Comparison of ENCODE assay signal across 28 cellular contexts in the genomic region with DNA sequence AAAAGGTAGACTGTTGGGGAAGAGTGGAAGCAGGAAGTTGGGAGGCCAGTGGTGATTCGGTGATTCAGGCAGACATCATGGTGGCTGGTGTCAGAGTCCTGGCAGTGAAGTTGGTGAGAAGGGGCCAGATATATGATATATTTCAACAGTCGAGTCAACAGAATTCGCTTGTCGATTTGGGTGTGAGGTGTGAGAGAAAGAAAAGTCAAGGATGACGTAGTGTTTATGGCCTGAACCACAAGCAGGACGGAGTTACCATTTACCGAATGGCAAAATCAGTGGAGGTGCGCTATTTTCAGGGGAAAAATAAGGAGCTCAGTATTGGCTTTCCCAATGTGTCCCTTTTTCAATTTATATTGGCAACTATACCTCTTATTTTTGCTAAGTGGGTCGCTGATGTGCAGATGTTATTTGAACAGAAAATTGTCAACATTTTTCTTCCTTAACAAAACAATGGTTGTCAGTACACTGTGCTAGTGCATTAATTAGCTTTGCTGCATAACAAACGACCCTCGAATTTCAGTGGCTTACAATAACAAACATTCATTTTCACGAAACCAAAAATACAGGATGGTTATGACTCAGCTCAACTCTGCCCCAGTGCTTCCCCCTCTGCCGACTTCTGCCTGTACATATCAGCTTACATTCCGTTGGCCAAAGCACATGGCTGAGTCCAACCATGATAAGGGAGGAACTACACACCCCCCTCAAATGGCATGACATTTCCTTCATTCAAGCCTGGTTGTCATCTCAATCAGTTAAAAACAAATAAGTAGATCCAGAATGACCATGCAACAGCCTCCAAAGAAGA.
DNase-seq lines count a peak whose midpoint lies in the region; ATAC-seq and TF ChIP-seq lines count a peak whose summit lies in the region.
"Had no signal": no experiment of that assay in that cellular context is flagged by ENCODE, and none has a peak within 500 bp of the region (broad histone marks: within the 10 kb centered on the region; RNA-seq: fewer than 3 reads in every experiment).

No MANE protein-coding gene starts in this region.

- no peak overlapping the region for H3K4me3 Mint-ChIP-seq in GM23338
- H3K4me3 Mint-ChIP-seq: activated naive CD8-positive, alpha-beta T cell treated with anti-CD3 and anti-CD28 coated beads, Interleukin-2, amount 50 U/mL, for 24 hours; CD4-positive, alpha-beta T cell; natural killer cell treated with Interleukin-12 subunit alpha and Interleukin-12 subunit beta and Interleukin-15 and Interleukin-18, amount 100 ng/mL, for 72 hours; stimulated activated naive B cell treated with anti-CD40 and anti-IgM and Interleukin-4, amounts not matched to agents 10 μg/mL and 1 μg/mL and 100 μg/mL, for 72 hours had no signal

- no peaks in the 10 kb centered on the region for H3K4me1 Mint-ChIP-seq in GM23338
- H3K4me1 Mint-ChIP-seq: activated naive CD8-positive, alpha-beta T cell treated with anti-CD3 and anti-CD28 coated beads, Interleukin-2, amount 50 U/mL, for 24 hours; stimulated activated naive B cell treated with anti-CD40 and anti-IgM and Interleukin-4, amounts not matched to agents 10 μg/mL and 1 μg/mL and 100 μg/mL, for 72 hours had no signal

- H3K4me1 ChIP-seq in mesenchymal stem cell (ENCODE audit: control insufficient read depth, insufficient read depth, low read depth, low read length) (no peaks in the 10 kb centered on the region), esophagus squamous epithelium (no peaks in the 10 kb centered on the region), GM23338 (ENCODE audit: insufficient read depth) (no peaks in the 10 kb centered on the region)
- H3K4me1 ChIP-seq: breast epithelium, gastroesophageal sphincter, suprapubic skin, uterus had no signal

- H3K4me2 ChIP-seq in mesenchymal stem cell (ENCODE audit: low read length, poor library complexity, severe bottlenecking) (no peak overlapping the region), GM23338 (no peak overlapping the region)

- H3K18ac ChIP-seq in mesenchymal stem cell (ENCODE audit: low read depth in 1 of 2, low read length in 2 of 2): no peak overlapping the region

- H3K79me2 ChIP-seq in GM23338 (replicated peaks; ENCODE audit: insufficient read depth): no peaks in the 10 kb centered on the region

- ATAC-seq in GM23338: no peak
- ATAC-seq: activated naive CD8-positive, alpha-beta T cell treated with anti-CD3 and anti-CD28 coated beads, Interleukin-2, amount 50 U/mL, for 24 hours; esophagus mucosa; gastroesophageal sphincter; natural killer cell treated with Interleukin-12 subunit alpha and Interleukin-12 subunit beta and Interleukin-15 and Interleukin-18, amount 100 ng/mL, for 72 hours; stimulated activated naive B cell treated with anti-CD40 and anti-IgM and Interleukin-4, amounts not matched to agents 10 μg/mL and 1 μg/mL and 100 μg/mL, for 72 hours had no signal

- H2BK15ac ChIP-seq in mesenchymal stem cell (ENCODE audit: low read depth, poor library complexity, severe bottlenecking): no peak overlapping the region

- no peaks in the 10 kb centered on the region for H3K36me3 Mint-ChIP-seq in GM23338 (ENCODE audit: low read depth)
- H3K36me3 Mint-ChIP-seq: natural killer cell treated with Interleukin-12 subunit alpha and Interleukin-12 subunit beta and Interleukin-15 and Interleukin-18, amount 100 ng/mL, for 72 hours; stimulated activated naive B cell treated with anti-CD40 and anti-IgM and Interleukin-4, amounts not matched to agents 10 μg/mL and 1 μg/mL and 100 μg/mL, for 72 hours had no signal

- H3K9me3 ChIP-seq in mesenchymal stem cell (ENCODE audit: control insufficient read depth, low read length) (no peaks in the 10 kb centered on the region), esophagus squamous epithelium (no peaks in the 10 kb centered on the region)
- H3K9me3 ChIP-seq: breast epithelium, gastroesophageal sphincter, suprapubic skin, uterus had no signal

- H3K36me3 ChIP-seq in mesenchymal stem cell (ENCODE audit: control insufficient read depth in 1 of 2, insufficient read depth in 2 of 2, low read depth in 1 of 2, low read length in 2 of 2) (no peaks in the 10 kb centered on the region), esophagus squamous epithelium (no peaks in the 10 kb centered on the region), GM23338 (ENCODE audit: insufficient read depth) (no peaks in the 10 kb centered on the region)
- H3K36me3 ChIP-seq: breast epithelium, gastroesophageal sphincter, suprapubic skin, uterus had no signal

- H3K27ac ChIP-seq in mesenchymal stem cell (ENCODE audit: low read length, poor library complexity, severe bottlenecking) (no peak overlapping the region), esophagus squamous epithelium (no peak overlapping the region), GM23338 (ENCODE audit: low read depth) (no peak overlapping the region)
- H3K27ac ChIP-seq: breast epithelium, gastroesophageal sphincter, suprapubic skin, uterus had no signal

- H3K4me3 ChIP-seq in mesenchymal stem cell (ENCODE audit: insufficient read depth in 1 of 2, low read depth in 1 of 2, low read length in 2 of 2) (no peak overlapping the region), esophagus squamous epithelium (no peak overlapping the region), GM23338 (no peak overlapping the region)
- H3K4me3 ChIP-seq: breast epithelium, gastroesophageal sphincter, suprapubic skin, uterus had no signal

- H2BK5ac ChIP-seq in mesenchymal stem cell (ENCODE audit: low read depth, low read length, poor library complexity, severe bottlenecking): no peak overlapping the region

- H3K23ac ChIP-seq in mesenchymal stem cell (ENCODE audit: low read length in 2 of 2): no peak overlapping the region

- H3K9me3 Mint-ChIP-seq in GM23338: no peaks in the 10 kb centered on the region
- H3K9me3 Mint-ChIP-seq: activated naive CD8-positive, alpha-beta T cell treated with anti-CD3 and anti-CD28 coated beads, Interleukin-2, amount 50 U/mL, for 24 hours; CD4-positive, alpha-beta T cell; natural killer cell treated with Interleukin-12 subunit alpha and Interleukin-12 subunit beta and Interleukin-15 and Interleukin-18, amount 100 ng/mL, for 72 hours; stimulated activated naive B cell treated with anti-CD40 and anti-IgM and Interleukin-4, amounts not matched to agents 10 μg/mL and 1 μg/mL and 100 μg/mL, for 72 hours had no signal

- peak; percentile 88 for DNase-seq in Daoy (ENCODE audit: low read depth)
- peak in 45 of 76 experiments; percentile 2 to 74 (median 31) for DNase-seq in HUDEP-2 (lab: John Stamatoyannopoulos, UW; ENCODE audit: unreplicated experiment in 76 of 76)
- DNase-seq in amniotic epithelial cell (ENCODE audit: low read depth): peak; percentile 97
- DNase-seq in mesenchymal stem cell: peak; percentile 24
- no peak for DNase-seq in esophagus squamous epithelium (lab: John Stamatoyannopoulos, UW)
- DNase-seq in NCI-H82 (lab: John Stamatoyannopoulos, UW): no peak
- no peak for DNase-seq in GM23338 (ENCODE audit: low spot score)
- DNase-seq: activated CD4-positive, alpha-beta T cell treated with anti-CD3 and anti-CD28 coated beads for 4 hours; activated CD8-positive, alpha-beta memory T cell treated with anti-CD3 and anti-CD28 coated beads for 24 hours; activated gamma-delta T cell treated with Interleukin-2 at 50 U/mL for 16 hours; activated naive CD8-positive, alpha-beta T cell treated with anti-CD3 and anti-CD28 coated beads, Interleukin-2, amount 50 U/mL, for 24 hours; activated T-cell treated with anti-CD3 and anti-CD28 coated beads, Interleukin-2, amount 50 U/mL, for 1 hour; CD4-positive, alpha-beta T cell; DMS153; effector memory CD4-positive, alpha-beta T cell; GDM1; GOT3; hippocampal formation; NCI-H446 treated with DMSO at 0.1 percent for 48 hours; SIG-M5; stimulated activated CD4-positive, alpha-beta T cell treated with anti-CD3 and anti-CD28 coated beads, Interleukin-4, amount 100 ng/mL, for 1 hour; stimulated activated naive B cell treated with anti-CD40 and anti-IgM and Interleukin-4, amounts not matched to agents 10 μg/mL and 1 μg/mL and 100 μg/mL, for 72 hours; uterus had no signal

- no peak overlapping the region for H4K8ac ChIP-seq in mesenchymal stem cell (ENCODE audit: low read length)

- no peak overlapping the region for H2BK120ac ChIP-seq in mesenchymal stem cell (ENCODE audit: low read depth, low read length)

- intact Hi-C loops in esophagus squamous epithelium (cut with DNase I): no loop called here

- H2AK5ac ChIP-seq in mesenchymal stem cell (ENCODE audit: low read length, severe bottlenecking): no peak overlapping the region

- H3K14ac ChIP-seq in mesenchymal stem cell (ENCODE audit: low read length in 2 of 2): no peak overlapping the region

- no peak overlapping the region for H2BK12ac ChIP-seq in mesenchymal stem cell (ENCODE audit: low read length in 2 of 2)

- no peak for TF ChIP-seq CTCF in esophagus squamous epithelium (IDR thresholded peaks at IDR 0.05)
- no peak for TF ChIP-seq CTCF in GM23338 (conservative IDR thresholded peaks at IDR 0.05; ENCODE audit: low read depth in 2 of 2)

- H3F3A ChIP-seq in GM23338 (replicated peaks; ENCODE audit: low read depth): no peaks in the 10 kb centered on the region

- H3K9ac ChIP-seq in mesenchymal stem cell (ENCODE audit: low read length): no peak overlapping the region

- TF ChIP-seq POLR2A in esophagus squamous epithelium (IDR thresholded peaks at IDR 0.05): no peak

- H3K9me2 ChIP-seq in GM23338 (ENCODE audit: insufficient read depth): peaks cover 3% of the 10 kb centered on the region

- H3K4ac ChIP-seq in mesenchymal stem cell (ENCODE audit: low read depth in 1 of 2, low read length in 2 of 2): no peak overlapping the region

- H4K20me1 ChIP-seq in GM23338 (replicated peaks; ENCODE audit: insufficient read depth): no peaks in the 10 kb centered on the region

- no peak overlapping the region for H2AFZ ChIP-seq in mesenchymal stem cell (ENCODE audit: low read depth, low read length)
- H2AFZ ChIP-seq in GM23338: no peak overlapping the region

- H3K27me3 Mint-ChIP-seq in GM23338 (ENCODE audit: insufficient read depth, low read depth, poor library complexity): no peaks in the 10 kb centered on the region
- H3K27me3 Mint-ChIP-seq: activated naive CD8-positive, alpha-beta T cell treated with anti-CD3 and anti-CD28 coated beads, Interleukin-2, amount 50 U/mL, for 24 hours; stimulated activated naive B cell treated with anti-CD40 and anti-IgM and Interleukin-4, amounts not matched to agents 10 μg/mL and 1 μg/mL and 100 μg/mL, for 72 hours had no signal

- no peak overlapping the region for H3K27ac Mint-ChIP-seq in GM23338
- H3K27ac Mint-ChIP-seq: activated naive CD8-positive, alpha-beta T cell treated with anti-CD3 and anti-CD28 coated beads, Interleukin-2, amount 50 U/mL, for 24 hours; CD4-positive, alpha-beta T cell; natural killer cell treated with Interleukin-12 subunit alpha and Interleukin-12 subunit beta and Interleukin-15 and Interleukin-18, amount 100 ng/mL, for 72 hours; stimulated activated naive B cell treated with anti-CD40 and anti-IgM and Interleukin-4, amounts not matched to agents 10 μg/mL and 1 μg/mL and 100 μg/mL, for 72 hours had no signal

- WGBS in mesenchymal stem cell: 71% methylated on average over 11 of the region's 14 CpGs
- 80 to 82% methylated on average over 14 of the region's 14 CpGs for WGBS in esophagus squamous epithelium, 2 donors

- H3K27me3 ChIP-seq in mesenchymal stem cell (ENCODE audit: control insufficient read depth in 1 of 2, insufficient read depth in 1 of 2, low read length in 2 of 2): no peaks in the 10 kb centered on the region
- no peaks in the 10 kb centered on the region for H3K27me3 ChIP-seq in esophagus squamous epithelium
- no peaks in the 10 kb centered on the region for H3K27me3 ChIP-seq in GM23338 (ENCODE audit: insufficient read depth)
- H3K27me3 ChIP-seq: breast epithelium, suprapubic skin, uterus had no signal

- H3K79me1 ChIP-seq in mesenchymal stem cell (replicated peaks; ENCODE audit: low read length, poor library complexity, severe bottlenecking): no peaks in the 10 kb centered on the region

- no peak overlapping the region for H4K91ac ChIP-seq in mesenchymal stem cell (ENCODE audit: low read length)

Comparison
In these comparisons a context has a peak if more than half of its experiments do, and no peak if none do; other contexts are left out.
1. DNase-seq: peak in Daoy (single experiment), HUDEP-2 (45 of 76), amniotic epithelial cell (single experiment) and mesenchymal stem cell (single experiment); none in esophagus squamous epithelium (single experiment), NCI-H82 (single experiment) and GM23338 (single experiment).